Comparison of ENCODE assay signal across 8 cellular contexts in the genomic region with DNA sequence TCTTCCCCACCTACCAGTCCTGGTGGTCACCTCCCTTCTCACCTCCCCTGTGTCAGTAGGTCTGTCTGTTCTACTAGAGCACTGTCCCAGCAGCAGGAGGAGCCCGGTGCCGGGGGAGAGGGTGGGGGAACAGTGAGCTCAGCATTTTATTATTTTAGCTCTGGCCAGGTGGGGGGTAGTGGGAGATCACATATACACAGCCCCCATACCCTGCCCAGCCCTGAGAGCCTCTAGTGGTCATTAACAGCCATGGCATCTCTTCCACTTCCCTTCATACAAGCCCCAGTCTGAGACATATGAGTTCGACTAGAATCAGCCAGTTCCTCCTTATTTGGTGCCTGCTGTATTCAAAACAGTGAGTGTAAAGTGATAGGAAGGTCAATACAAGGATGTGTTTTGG. TPM values are rescaled to one million over a fixed set of nuclear protein-coding genes. Genes with fewer than 3 reads are reported as not detected.
A peak's percentile ranks its signal among the peaks of the same experiment; 100 is the strongest.
DNase-seq lines count a peak whose midpoint lies in the region; ATAC-seq and TF ChIP-seq lines count a peak whose summit lies in the region.

A gene (minus strand): TSS at position 72 of the 400 bp plus-strand sequence. CDS start 1,106 bp downstream, outside the sequence.

- H3K4me3 Mint-ChIP-seq in activated CD4-positive, alpha-beta T cell treated with anti-CD3 and anti-CD28 coated beads, Interleukin-2, amount 10 ng/mL, durations not matched to agents 24 days and 14 days, result no peak within 1 kb of the TSS

- H3K27ac ChIP-seq in foreskin keratinocyte, result no peak within 1 kb of the TSS
- H3K27ac ChIP-seq in substantia nigra (ENCODE audit: low read depth, low read length, poor library complexity, severe bottlenecking), result peak within 1 kb of the TSS; percentile 78

- H3K27me3 Mint-ChIP-seq in activated CD4-positive, alpha-beta T cell treated with anti-CD3 and anti-CD28 coated beads, Interleukin-2, amount 10 ng/mL, durations not matched to agents 24 days and 14 days, result no peaks in the 10 kb centered on the region

- H3K9me3 Mint-ChIP-seq in activated CD4-positive, alpha-beta T cell treated with anti-CD3 and anti-CD28 coated beads, Interleukin-2, amount 10 ng/mL, durations not matched to agents 24 days and 14 days, result no peaks in the 10 kb centered on the region

- ATAC-seq in foreskin keratinocyte, result peak; percentile 31

- TF ChIP-seq CTCF in foreskin keratinocyte (conservative IDR thresholded peaks at IDR 0.05), result peak; percentile 46

- no peaks in the 10 kb centered on the region for H3K4me1 ChIP-seq in foreskin keratinocyte

- peaks cover 1% of the 10 kb centered on the region for H3K4me1 Mint-ChIP-seq in activated CD4-positive, alpha-beta T cell treated with anti-CD3 and anti-CD28 coated beads, Interleukin-2, amount 10 ng/mL, durations not matched to agents 24 days and 14 days

- DNase-seq in activated CD4-positive, alpha-beta T cell treated with anti-CD3 and anti-CD28 coated beads, Interleukin-2, amount 10 ng/mL, durations not matched to agents 24 days and 14 days, result no peak
- no peak for DNase-seq in activated CD4-positive, alpha-beta T cell treated with anti-CD3 and anti-CD28 coated beads for 48 hours
- DNase-seq in SKM-1 (lab: John Stamatoyannopoulos, UW; ENCODE audit: unreplicated experiment) (peak; percentile 67), foreskin keratinocyte (no peak), substantia nigra (lab: John Stamatoyannopoulos, UW) (peak in 1 of 49 donors; percentile 4), kidney glomerular epithelial cell (lab: John Stamatoyannopoulos, UW) (no peak), nucleus accumbens (lab: John Stamatoyannopoulos, UW) (no peak), Ammon's horn (ENCODE audit: low spot score) (no peak)

- H3K36me3 Mint-ChIP-seq in activated CD4-positive, alpha-beta T cell treated with anti-CD3 and anti-CD28 coated beads, Interleukin-2, amount 10 ng/mL, durations not matched to agents 24 days and 14 days (ENCODE audit: low read depth), result peaks cover 55% of the 10 kb centered on the region

- intact Hi-C loops in activated CD4-positive, alpha-beta T cell treated with anti-CD3 and anti-CD28 coated beads, Interleukin-2, amount 10 ng/mL, durations not matched to agents 24 days and 14 days (cut with micrococcal nuclease), result no loop called here

- no peaks in the 10 kb centered on the region for H3K27me3 ChIP-seq in foreskin keratinocyte

- peak within 1 kb of the TSS; percentile 38 for H3K27ac Mint-ChIP-seq in activated CD4-positive, alpha-beta T cell treated with anti-CD3 and anti-CD28 coated beads, Interleukin-2, amount 10 ng/mL, durations not matched to agents 24 days and 14 days

RNA-seq across cellular contexts. Expression of the gene that starts here (rescaled TPM):
- 1.3 and 1.8 TPM in 2 replicates for total RNA-seq in activated CD4-positive, alpha-beta T cell treated with anti-CD3 and anti-CD28 coated beads, Interleukin-2, amount 10 ng/mL, durations not matched to agents 24 days and 14 days
- total RNA-seq in foreskin keratinocyte, result 0.65 and 0.88 TPM in 2 replicates
- 0.29 and 0.45 TPM in 2 replicates for polyA plus RNA-seq in foreskin keratinocyte

Comparison
In these comparisons a context has a peak if more than half of its experiments do, and no peak if none do; other contexts are left out.
1. Peak in ATAC-seq in foreskin keratinocyte; RNA of the gene not detected or under 1 TPM.